8 cellular contexts compared by ENCODE assay signal in genomic region chr11:18802381-18803257, GRCh38. TPM values are rescaled to one million over a fixed set of nuclear protein-coding genes. Genes with fewer than 3 reads are reported as not detected.
A peak's percentile ranks its signal among the peaks of the same experiment; 100 is the strongest.
DNase-seq lines count a peak whose midpoint lies in the region; ATAC-seq and TF ChIP-seq lines count a peak whose summit lies in the region.

No MANE protein-coding gene starts in this region.

- TF ChIP-seq CTCF in left ventricle myocardium inferior (IDR thresholded peaks at IDR 0.05; ENCODE audit: borderline replicate concordance), result peak; percentile 66

- ATAC-seq in HG03159 (IDR thresholded peaks at IDR 0.05; ENCODE audit: unreplicated experiment) (peak; percentile 63), GM21528 (IDR thresholded peaks at IDR 0.05; ENCODE audit: low FRiP score, unreplicated experiment) (no peak)

- H3K36me3 Mint-ChIP-seq in activated naive CD4-positive, alpha-beta T cell treated with anti-CD3 and anti-CD28 coated beads, Interleukin-2, amount 10 ng/mL, durations not matched to agents 7 days and 5 days, result no peaks in the 10 kb centered on the region

- intact Hi-C loops in left ventricle myocardium inferior (cut with micrococcal nuclease), result no loop called here

- peaks cover 54% of the 10 kb centered on the region for H3K27me3 ChIP-seq in left ventricle myocardium inferior (ENCODE audit: low read depth)

- H3K4me3 Mint-ChIP-seq in activated naive CD4-positive, alpha-beta T cell treated with anti-CD3 and anti-CD28 coated beads, Interleukin-2, amount 10 ng/mL, durations not matched to agents 7 days and 5 days, result no peak overlapping the region

- H3K4me1 Mint-ChIP-seq in activated naive CD4-positive, alpha-beta T cell treated with anti-CD3 and anti-CD28 coated beads, Interleukin-2, amount 10 ng/mL, durations not matched to agents 7 days and 5 days, result no peaks in the 10 kb centered on the region

- H3K27me3 Mint-ChIP-seq in activated naive CD4-positive, alpha-beta T cell treated with anti-CD3 and anti-CD28 coated beads, Interleukin-2, amount 10 ng/mL, durations not matched to agents 7 days and 5 days, result peaks cover 22% of the 10 kb centered on the region

- H3K36me3 ChIP-seq in left ventricle myocardium inferior, result no peaks in the 10 kb centered on the region

- H3K9me3 Mint-ChIP-seq in activated naive CD4-positive, alpha-beta T cell treated with anti-CD3 and anti-CD28 coated beads, Interleukin-2, amount 10 ng/mL, durations not matched to agents 7 days and 5 days, result no peaks in the 10 kb centered on the region

- no peaks in the 10 kb centered on the region for H3K9me3 ChIP-seq in left ventricle myocardium inferior (replicated peaks)

- CTCF ChIA-PET in activated naive CD4-positive, alpha-beta T cell treated with anti-CD3 and anti-CD28 coated beads, Interleukin-2, amount 10 ng/mL, durations not matched to agents 7 days and 5 days (lab: Charles Lee), result interaction anchor here (0.7 to 7.7 kb wide), 5 partner anchors 13 to 687 kb away, joined by 3 to 88 read pairs (median 4); no protein-coding TSS in a partner anchor

- no peak overlapping the region for H3K4me3 ChIP-seq in left ventricle myocardium inferior
- H3K4me3 ChIP-seq in skeletal muscle cell (ENCODE audit: low read depth, low read length), result no peak overlapping the region

- DNase-seq in EL, result peak; percentile 66
- peak; percentile 70 for DNase-seq in NCI-H82 (lab: John Stamatoyannopoulos, UW)
- peak; percentile 52 for DNase-seq in activated naive CD4-positive, alpha-beta T cell treated with anti-CD3 and anti-CD28 coated beads, Interleukin-2, amount 10 ng/mL, durations not matched to agents 7 days and 5 days
- DNase-seq in left ventricle myocardium inferior, result no peak
- DNase-seq in skeletal muscle cell (ENCODE audit: low read depth), result peak; percentile 30
- DNase-seq in activated CD4-positive, CD25-positive, alpha-beta regulatory T cell treated with anti-CD3 and anti-CD28 coated beads, Interleukin-2, amount 50 U/mL, for 72 hours, result no peak

- no peak overlapping the region for H3K27ac Mint-ChIP-seq in activated naive CD4-positive, alpha-beta T cell treated with anti-CD3 and anti-CD28 coated beads, Interleukin-2, amount 10 ng/mL, durations not matched to agents 7 days and 5 days

- H3K4me1 ChIP-seq in left ventricle myocardium inferior, result no peaks in the 10 kb centered on the region

- no peak overlapping the region for H3K27ac ChIP-seq in left ventricle myocardium inferior (replicated peaks)

RNA-seq across cellular contexts. Expression of gene PTPN5, which starts 11.0 kb away (rescaled TPM):
- total RNA-seq in left ventricle myocardium inferior, result 0.47 TPM

Comparison
In these comparisons a context has a peak if more than half of its experiments do, and no peak if none do; other contexts are left out.
1. DNase-seq: peak in EL (single experiment), NCI-H82 (single experiment), activated naive CD4-positive, alpha-beta T cell treated with anti-CD3 and anti-CD28 coated beads, Interleukin-2, amount 10 ng/mL, durations not matched to agents 7 days and 5 days (single experiment) and skeletal muscle cell (single experiment); none in left ventricle myocardium inferior (single experiment) and activated CD4-positive, CD25-positive, alpha-beta regulatory T cell treated with anti-CD3 and anti-CD28 coated beads, Interleukin-2, amount 50 U/mL, for 72 hours (single experiment).